23 cellular contexts compared by ENCODE assay signal in genomic region chr1:246629976-246630375, GRCh38.
DNase-seq lines count a peak whose midpoint lies in the region; ATAC-seq, FAIRE-seq and TF ChIP-seq lines count a peak whose summit lies in the region.
"Had no signal": no experiment of that assay in that cellular context is flagged by ENCODE, and none has a peak within 500 bp of the region (broad histone marks: within the 10 kb centered on the region; RNA-seq: fewer than 3 reads in every experiment).

No MANE protein-coding gene starts in this region.

- peaks cover 3 to 5% of the 10 kb centered on the region in 2 donors for H3K4me1 ChIP-seq in kidney (ENCODE audit: control insufficient read depth in 1 of 2, insufficient read depth in 1 of 2, low read depth in 1 of 2, low read length in 2 of 2)
- H3K4me1 ChIP-seq in right lobe of liver, result no peaks in the 10 kb centered on the region
- H3K4me1 ChIP-seq: prostate gland had no signal

- no peak overlapping the region for H3K4me3 ChIP-seq in kidney (ENCODE audit: low read length in 2 of 2)
- no peak overlapping the region for H3K4me3 ChIP-seq in right lobe of liver
- H3K4me3 ChIP-seq: K562, prostate gland, stomach had no signal

- no peaks in the 10 kb centered on the region for H3K27me3 ChIP-seq in right lobe of liver
- H3K27me3 ChIP-seq: stomach had no signal

- peak; percentile 37 for ATAC-seq in GM19351 (IDR thresholded peaks at IDR 0.05; ENCODE audit: unreplicated experiment)
- ATAC-seq in HG02798 (IDR thresholded peaks at IDR 0.05; ENCODE audit: poor library complexity, unreplicated experiment), result peak; percentile 66
- peak; percentile 37 for ATAC-seq in HG03521 (IDR thresholded peaks at IDR 0.05; ENCODE audit: unreplicated experiment)
- ATAC-seq in right lobe of liver, result no peak
- ATAC-seq: esophagus mucosa, K562, natural killer cell had no signal

- DNase-seq in GM10266 (ENCODE audit: extremely low spot score) (peak; percentile 23), hypothalamus (lab: John Stamatoyannopoulos, UW) (no peak), NCI-H187 (lab: John Stamatoyannopoulos, UW) (no peak), kidney (no peak), right lobe of liver (no peak)
- DNase-seq: ACHN; activated CD4-positive, alpha-beta T cell treated with anti-CD3 and anti-CD28 coated beads, Interleukin-2, amount 10 ng/mL, durations not matched to agents 7 days and 5 days; activated naive CD8-positive, alpha-beta T cell treated with anti-CD3 and anti-CD28 coated beads, Interleukin-2, amount 10 ng/mL, durations not matched to agents 7 days and 5 days; activated T-cell treated with anti-CD3 and anti-CD28 coated beads, Interleukin-2, amount 50 U/mL, for 1 hour; CD4-positive, alpha-beta memory T cell; DND-41; MV-4-11; natural killer cell; NCI-H2107; NCI-H748 treated with DMSO at 0.1 percent for 48 hours; stomach had no signal

- H3K9ac ChIP-seq in kidney (ENCODE audit: low read length in 2 of 2), result no peak overlapping the region

- no peak for FAIRE-seq in kidney (lab: Jason Lieb, UNC)
- FAIRE-seq: K562, RCC 7860 had no signal

- no peak for TF ChIP-seq POLR2A in right lobe of liver (IDR thresholded peaks at IDR 0.05)

- 83% methylated on average over 4 of the region's 5 CpGs for WGBS in right lobe of liver (ENCODE audit: insufficient coverage, low coverage, low lambda C conversion rate, missing lambda C conversion rate)

- H3K9me3 ChIP-seq in kidney (ENCODE audit: control insufficient read depth in 1 of 2, low read length in 2 of 2) (no peaks in the 10 kb centered on the region), right lobe of liver (no peaks in the 10 kb centered on the region)
- H3K9me3 ChIP-seq: prostate gland, stomach had no signal

- H3K27ac ChIP-seq in kidney (ENCODE audit: low read depth in 2 of 2, low read length in 2 of 2) (no peak overlapping the region), right lobe of liver (no peak overlapping the region)
- H3K27ac ChIP-seq: prostate gland, stomach had no signal

- intact Hi-C loops in kidney (cut with DNase I) (no loop called here), right lobe of liver (cut with DNase I) (no loop called here)

- H3K36me3 ChIP-seq in kidney (ENCODE audit: control insufficient read depth in 1 of 2, insufficient read depth in 2 of 2, low read length in 2 of 2) (no peaks in the 10 kb centered on the region), right lobe of liver (peaks cover 0 to 13% (median 2%) of the 10 kb centered on the region in 4 donors)
- H3K36me3 ChIP-seq: prostate gland had no signal

- no peak for TF ChIP-seq CTCF in GM10266 (IDR thresholded peaks at IDR 0.05; ENCODE audit: control insufficient read depth, insufficient read depth, low read depth, missing control alignments)
- TF ChIP-seq CTCF in kidney (IDR thresholded peaks at IDR 0.05; ENCODE audit: borderline replicate concordance, extremely low read depth, insufficient read depth), result no peak
- TF ChIP-seq CTCF in right lobe of liver (IDR thresholded peaks at IDR 0.05), result no peak

Comparison
In these comparisons a context has a peak if more than half of its experiments do, and no peak if none do; other contexts are left out.
1. ATAC-seq: peak in GM19351 (single experiment), HG02798 (single experiment) and HG03521 (single experiment); none in right lobe of liver (0 of 4).